8 cellular contexts compared by ENCODE assay signal in the genomic region with DNA sequence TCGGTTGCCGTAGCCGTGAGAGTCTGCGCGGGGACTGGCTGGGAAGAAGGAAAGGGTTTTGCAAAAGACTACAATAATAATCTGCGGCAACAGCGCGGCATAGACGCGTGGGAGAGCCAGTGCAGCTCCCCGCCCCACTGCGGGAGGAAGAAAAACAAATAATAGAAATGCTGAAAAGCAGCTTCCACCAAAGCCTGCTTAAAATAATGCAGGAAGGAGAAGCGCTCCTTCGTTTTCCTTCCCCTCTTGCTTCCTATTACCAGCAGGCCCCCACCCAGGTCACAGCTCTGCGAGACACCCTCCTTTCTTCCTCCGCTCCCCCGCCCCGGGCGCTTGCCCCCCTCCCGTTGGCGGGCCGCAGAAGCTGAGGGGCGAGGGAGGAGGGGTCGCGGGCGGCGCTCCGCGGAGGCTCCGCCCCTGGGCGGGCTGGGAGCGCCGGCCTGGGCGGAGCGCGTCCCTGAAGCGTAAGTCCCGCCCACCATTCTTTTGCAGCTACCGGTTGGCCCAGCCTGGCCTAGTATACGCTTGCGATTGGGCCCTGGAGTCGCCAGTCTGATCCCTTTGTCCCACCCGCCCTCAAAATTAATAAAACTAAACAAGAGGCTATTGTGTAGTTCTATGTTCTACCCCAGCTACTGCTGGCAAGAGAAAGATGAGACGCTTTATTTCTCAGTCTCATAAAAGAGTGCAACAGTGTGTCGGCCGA. TPM values are rescaled to one million over a fixed set of nuclear protein-coding genes. Genes with fewer than 3 reads are reported as not detected.
DNase-seq lines count a peak whose midpoint lies in the region; TF ChIP-seq lines count a peak whose summit lies in the region.

No MANE protein-coding gene starts in this region.

- peak overlapping the region; percentile 52 to 71 for H3K9ac ChIP-seq in mucosa of rectum (ENCODE audit: low read depth in 1 of 2, low read length in 2 of 2)

- peak overlapping the region; percentile 71 to 91 (median 90) for H3K27ac Mint-ChIP-seq in CD4-positive, alpha-beta memory T cell

- intact Hi-C loops in CD4-positive, alpha-beta memory T cell (cut with micrococcal nuclease) = loop anchor here (1.0 kb wide), 1 partner anchor 162 kb away; a partner anchor contains a TSS

- CTCF ChIA-PET in CD4-positive, alpha-beta memory T cell (lab: Charles Lee; ENCODE audit: partially characterized antibody) = interaction anchor here (1.1 to 1.5 kb wide), 2 partner anchors 11 to 1160 kb away, joined by 3 to 4 read pairs; a partner anchor contains a TSS

- H3K4me3 Mint-ChIP-seq in CD4-positive, alpha-beta memory T cell = peak overlapping the region; percentile 83 to 95 (median 92)

- peaks cover 2 to 19% (median 12%) of the 10 kb centered on the region in 4 donors for H3K4me1 Mint-ChIP-seq in CD4-positive, alpha-beta memory T cell

- peaks cover 0 to 1% (median 0%) of the 10 kb centered on the region in 8 donors for H3K9me3 Mint-ChIP-seq in CD4-positive, alpha-beta memory T cell

- TF ChIP-seq CTCF in GM20000 (IDR thresholded peaks at IDR 0.05; ENCODE audit: extremely low read depth, missing control alignments) (no peak), epithelial cell of proximal tubule (conservative IDR thresholded peaks at IDR 0.05; ENCODE audit: low read depth, low read length) (no peak)

- peak; percentile 79 to 82 (median 80) for DNase-seq in CD4-positive, alpha-beta memory T cell
- peak; percentile 86 for DNase-seq in GM20000 (ENCODE audit: low spot score)
- DNase-seq in HT-29 (ENCODE audit: low spot score) = peak; percentile 72
- peak; percentile 74 for DNase-seq in NOMO-1 treated with DMSO at 0.1 percent for 48 hours (lab: John Stamatoyannopoulos, UW; ENCODE audit: unreplicated experiment)
- DNase-seq in activated T-cell treated with anti-CD3 and anti-CD28 coated beads for 24 hours (ENCODE audit: low read depth) = peak; percentile 59
- no peak for DNase-seq in epithelial cell of proximal tubule (ENCODE audit: low read depth)
- peak; percentile 57 for DNase-seq in stimulated activated CD8-positive, alpha-beta memory T cell treated with anti-CD3 and anti-CD28 coated beads, Interleukin-4, amount 100 ng/mL, for 24 hours (ENCODE audit: low read depth)

- no peaks in the 10 kb centered on the region for H3K27me3 Mint-ChIP-seq in CD4-positive, alpha-beta memory T cell

- POLR2A ChIA-PET in CD4-positive, alpha-beta memory T cell (lab: Charles Lee; ENCODE audit: partially characterized antibody) = interaction anchor here (1.5 to 2.8 kb wide), 3 partner anchors 10 to 1160 kb away, joined by 7 to 15 read pairs (median 9); a partner anchor contains a TSS

- H3K4me1 ChIP-seq in CD4-positive, alpha-beta memory T cell (ENCODE audit: insufficient read depth, low read length) = peaks cover 7% of the 10 kb centered on the region
- peaks cover 3 to 12% of the 10 kb centered on the region in 2 donors for H3K4me1 ChIP-seq in mucosa of rectum (ENCODE audit: control insufficient read depth in 2 of 2, insufficient read depth in 2 of 2, low read length in 2 of 2)

- no peaks in the 10 kb centered on the region for H3K27me3 ChIP-seq in CD4-positive, alpha-beta memory T cell (ENCODE audit: insufficient read depth, low read length)
- peaks cover 0 to 2% of the 10 kb centered on the region in 2 donors for H3K27me3 ChIP-seq in mucosa of rectum (ENCODE audit: control insufficient read depth in 2 of 2, insufficient read depth in 2 of 2, low read length in 2 of 2)

- H3K4me3 ChIP-seq in CD4-positive, alpha-beta memory T cell (ENCODE audit: low read length in 2 of 2) = peak overlapping the region; percentile 29 to 67
- H3K4me3 ChIP-seq in epithelial cell of proximal tubule (ENCODE audit: low read depth, low read length) (peak overlapping the region; percentile 73), mucosa of rectum (ENCODE audit: low read length in 2 of 2) (peak overlapping the region; percentile 59 to 90)

- H3K36me3 ChIP-seq in CD4-positive, alpha-beta memory T cell (ENCODE audit: insufficient read depth, low read length) = no peaks in the 10 kb centered on the region
- H3K36me3 ChIP-seq in mucosa of rectum (ENCODE audit: control insufficient read depth in 2 of 2, insufficient read depth in 2 of 2, low read length in 2 of 2) = no peaks in the 10 kb centered on the region

- peaks cover 0 to 1% of the 10 kb centered on the region in 2 donors for H3K36me3 Mint-ChIP-seq in CD4-positive, alpha-beta memory T cell

- no peaks in the 10 kb centered on the region for H3K9me3 ChIP-seq in CD4-positive, alpha-beta memory T cell (ENCODE audit: control insufficient read depth in 1 of 2, low read length in 2 of 2)
- no peaks in the 10 kb centered on the region for H3K9me3 ChIP-seq in mucosa of rectum (ENCODE audit: control insufficient read depth in 2 of 2, low read length in 2 of 2)

- peak overlapping the region; percentile 59 for H3K27ac ChIP-seq in CD4-positive, alpha-beta memory T cell (ENCODE audit: low read depth, low read length)
- peak overlapping the region; percentile 84 to 86 for H3K27ac ChIP-seq in mucosa of rectum (ENCODE audit: low read depth in 2 of 2, low read length in 2 of 2)

RNA-seq across cellular contexts. Expression of a gene that starts 0.6 kb away (rescaled TPM):
- total RNA-seq in CD4-positive, alpha-beta memory T cell = 1 to 10 TPM; 4.3 to 4.4 TPM
- 1 to 10 TPM in 1 of 2 donors, under 1 TPM in 1; 0.52 to 2.7 TPM for polyA plus RNA-seq in CD4-positive, alpha-beta memory T cell
- 0.13 and 0.25 TPM in 2 replicates for total RNA-seq in HT-29 (2014; rRNA removed; shearing (Covaris generic))
- total RNA-seq in epithelial cell of proximal tubule = 10.9 and 13.7 TPM in 2 replicates
